In the genomic region with DNA sequence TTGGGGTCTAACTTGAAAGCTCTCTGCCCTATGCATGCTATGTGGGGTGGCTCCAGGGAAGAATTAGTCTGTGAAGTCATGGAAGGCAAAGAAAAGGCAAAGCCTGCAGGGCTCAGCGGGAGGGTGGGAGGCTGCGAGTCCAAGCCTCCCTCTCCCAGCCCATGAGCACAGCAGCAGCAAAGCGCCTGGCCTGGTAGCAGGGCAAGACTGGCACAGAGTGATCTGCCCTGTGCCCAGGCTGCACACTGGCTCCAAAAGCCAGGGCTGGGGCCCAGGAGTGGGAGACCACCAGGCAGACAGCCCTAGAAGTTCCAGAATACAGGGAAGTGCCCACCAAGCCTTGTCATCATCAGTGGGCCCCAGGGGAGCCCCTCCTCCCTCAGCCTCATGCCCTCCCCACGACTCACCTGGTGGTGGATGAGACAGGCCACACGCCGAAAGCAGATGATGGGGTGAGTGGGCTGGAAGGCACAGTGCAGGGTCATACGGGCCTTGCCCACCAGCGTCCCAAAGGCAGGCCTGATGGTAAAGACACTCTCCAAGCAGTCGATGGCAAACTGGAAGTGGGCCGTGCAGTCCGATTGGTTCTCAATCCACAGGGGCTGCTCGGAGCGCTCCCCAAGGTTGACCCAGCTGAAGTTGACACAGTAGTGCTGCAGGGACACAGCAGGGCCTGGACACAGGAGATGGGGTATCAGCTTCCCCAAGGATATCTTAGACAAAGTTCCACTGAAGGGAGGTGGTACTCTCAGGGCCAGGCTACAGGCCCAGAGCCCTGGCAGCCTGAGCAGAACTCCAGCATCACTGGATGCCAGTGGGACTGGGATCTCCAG, we compare ENCODE assay signal across 1 cellular context.
TF ChIP-seq lines count a peak whose summit lies in the region.

No MANE protein-coding gene starts in this region.

TF ChIP-seq in HepG2, 621 proteins besides CTCF, POLR2A, EP300 and RAD21:
- TF ChIP-seq RCOR2 (CRISPR knock-in tag; IDR thresholded peaks at IDR 0.05) (no peak), MXD4 (CRISPR knock-in tag; IDR thresholded peaks at IDR 0.05) (no peak), ATF1 (CRISPR knock-in tag; IDR thresholded peaks at IDR 0.05) (no peak), ZNF589 (CRISPR knock-in tag; conservative IDR thresholded peaks at IDR 0.05) (no peak), MAZ (IDR thresholded peaks at IDR 0.05; ENCODE audit: borderline replicate concordance, low read depth, low read length) (no peak), MAZ (CRISPR knock-in tag; IDR thresholded peaks at IDR 0.05; ENCODE audit: low read depth) (0 out of 2 replicates have a peak, but pooled peaks have one; percentile 48), ZNF788 (CRISPR knock-in tag; IDR thresholded peaks at IDR 0.05; ENCODE audit: borderline replicate concordance) (0 out of 2 replicates have a peak, but pooled peaks have one; percentile 51), ZNF768 (CRISPR knock-in tag; IDR thresholded peaks at IDR 0.05) (0 out of 2 replicates have a peak, but pooled peaks have one; percentile 7), MTF1 (CRISPR knock-in tag; IDR thresholded peaks at IDR 0.05) (no peak), ATF7 (IDR thresholded peaks at IDR 0.05) (no peak), ATF7 (CRISPR knock-in tag; IDR thresholded peaks at IDR 0.05) (0 out of 2 replicates have a peak, but pooled peaks have one; percentile 32), ZNF772 (CRISPR knock-in tag; IDR thresholded peaks at IDR 0.05) (0 out of 2 replicates have a peak, but pooled peaks have one; percentile 45), ZNF343 (CRISPR knock-in tag; IDR thresholded peaks at IDR 0.05) (0 out of 2 replicates have a peak, but pooled peaks have one; percentile 25), CBX5 (CRISPR knock-in tag; IDR thresholded peaks at IDR 0.05; ENCODE audit: borderline replicate concordance) (0 out of 2 replicates have a peak, but pooled peaks have one; percentile 20), MTA1 (CRISPR knock-in tag; IDR thresholded peaks at IDR 0.05; ENCODE audit: borderline replicate concordance) (peak; percentile 52; the same call in 1 of the 2 replicates), HMG20A (CRISPR knock-in tag; IDR thresholded peaks at IDR 0.05; ENCODE audit: borderline replicate concordance) (0 out of 2 replicates have a peak, but pooled peaks have one; percentile 17), TBX2 (CRISPR knock-in tag; IDR thresholded peaks at IDR 0.05; ENCODE audit: borderline replicate concordance) (0 out of 2 replicates have a peak, but pooled peaks have one; percentile 41), KLF13 (CRISPR knock-in tag; IDR thresholded peaks at IDR 0.05) (0 out of 2 replicates have a peak, but pooled peaks have one; percentile 41), SRSF9 (IDR thresholded peaks at IDR 0.05; ENCODE audit: borderline replicate concordance, insufficient read depth, low read depth, low read length, poor library complexity, severe bottlenecking) (no peak)
- TF ChIP-seq, protein P1, sequence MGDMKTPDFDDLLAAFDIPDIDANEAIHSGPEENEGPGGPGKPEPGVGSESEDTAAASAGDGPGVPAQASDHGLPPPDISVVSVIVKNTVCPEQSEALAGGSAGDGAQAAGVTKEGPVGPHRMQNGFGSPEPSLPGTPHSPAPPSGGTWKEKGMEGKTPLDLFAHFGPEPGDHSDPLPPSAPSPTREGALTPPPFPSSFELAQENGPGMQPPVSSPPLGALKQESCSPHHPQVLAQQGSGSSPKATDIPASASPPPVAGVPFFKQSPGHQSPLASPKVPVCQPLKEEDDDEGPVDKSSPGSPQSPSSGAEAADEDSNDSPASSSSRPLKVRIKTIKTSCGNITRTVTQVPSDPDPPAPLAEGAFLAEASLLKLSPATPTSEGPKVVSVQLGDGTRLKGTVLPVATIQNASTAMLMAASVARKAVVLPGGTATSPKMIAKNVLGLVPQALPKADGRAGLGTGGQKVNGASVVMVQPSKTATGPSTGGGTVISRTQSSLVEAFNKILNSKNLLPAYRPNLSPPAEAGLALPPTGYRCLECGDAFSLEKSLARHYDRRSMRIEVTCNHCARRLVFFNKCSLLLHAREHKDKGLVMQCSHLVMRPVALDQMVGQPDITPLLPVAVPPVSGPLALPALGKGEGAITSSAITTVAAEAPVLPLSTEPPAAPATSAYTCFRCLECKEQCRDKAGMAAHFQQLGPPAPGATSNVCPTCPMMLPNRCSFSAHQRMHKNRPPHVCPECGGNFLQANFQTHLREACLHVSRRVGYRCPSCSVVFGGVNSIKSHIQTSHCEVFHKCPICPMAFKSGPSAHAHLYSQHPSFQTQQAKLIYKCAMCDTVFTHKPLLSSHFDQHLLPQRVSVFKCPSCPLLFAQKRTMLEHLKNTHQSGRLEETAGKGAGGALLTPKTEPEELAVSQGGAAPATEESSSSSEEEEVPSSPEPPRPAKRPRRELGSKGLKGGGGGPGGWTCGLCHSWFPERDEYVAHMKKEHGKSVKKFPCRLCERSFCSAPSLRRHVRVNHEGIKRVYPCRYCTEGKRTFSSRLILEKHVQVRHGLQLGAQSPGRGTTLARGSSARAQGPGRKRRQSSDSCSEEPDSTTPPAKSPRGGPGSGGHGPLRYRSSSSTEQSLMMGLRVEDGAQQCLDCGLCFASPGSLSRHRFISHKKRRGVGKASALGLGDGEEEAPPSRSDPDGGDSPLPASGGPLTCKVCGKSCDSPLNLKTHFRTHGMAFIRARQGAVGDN (CRISPR knock-in tag; IDR thresholded peaks at IDR 0.05), result peak; percentile 22
- TF ChIP-seq, protein P2, sequence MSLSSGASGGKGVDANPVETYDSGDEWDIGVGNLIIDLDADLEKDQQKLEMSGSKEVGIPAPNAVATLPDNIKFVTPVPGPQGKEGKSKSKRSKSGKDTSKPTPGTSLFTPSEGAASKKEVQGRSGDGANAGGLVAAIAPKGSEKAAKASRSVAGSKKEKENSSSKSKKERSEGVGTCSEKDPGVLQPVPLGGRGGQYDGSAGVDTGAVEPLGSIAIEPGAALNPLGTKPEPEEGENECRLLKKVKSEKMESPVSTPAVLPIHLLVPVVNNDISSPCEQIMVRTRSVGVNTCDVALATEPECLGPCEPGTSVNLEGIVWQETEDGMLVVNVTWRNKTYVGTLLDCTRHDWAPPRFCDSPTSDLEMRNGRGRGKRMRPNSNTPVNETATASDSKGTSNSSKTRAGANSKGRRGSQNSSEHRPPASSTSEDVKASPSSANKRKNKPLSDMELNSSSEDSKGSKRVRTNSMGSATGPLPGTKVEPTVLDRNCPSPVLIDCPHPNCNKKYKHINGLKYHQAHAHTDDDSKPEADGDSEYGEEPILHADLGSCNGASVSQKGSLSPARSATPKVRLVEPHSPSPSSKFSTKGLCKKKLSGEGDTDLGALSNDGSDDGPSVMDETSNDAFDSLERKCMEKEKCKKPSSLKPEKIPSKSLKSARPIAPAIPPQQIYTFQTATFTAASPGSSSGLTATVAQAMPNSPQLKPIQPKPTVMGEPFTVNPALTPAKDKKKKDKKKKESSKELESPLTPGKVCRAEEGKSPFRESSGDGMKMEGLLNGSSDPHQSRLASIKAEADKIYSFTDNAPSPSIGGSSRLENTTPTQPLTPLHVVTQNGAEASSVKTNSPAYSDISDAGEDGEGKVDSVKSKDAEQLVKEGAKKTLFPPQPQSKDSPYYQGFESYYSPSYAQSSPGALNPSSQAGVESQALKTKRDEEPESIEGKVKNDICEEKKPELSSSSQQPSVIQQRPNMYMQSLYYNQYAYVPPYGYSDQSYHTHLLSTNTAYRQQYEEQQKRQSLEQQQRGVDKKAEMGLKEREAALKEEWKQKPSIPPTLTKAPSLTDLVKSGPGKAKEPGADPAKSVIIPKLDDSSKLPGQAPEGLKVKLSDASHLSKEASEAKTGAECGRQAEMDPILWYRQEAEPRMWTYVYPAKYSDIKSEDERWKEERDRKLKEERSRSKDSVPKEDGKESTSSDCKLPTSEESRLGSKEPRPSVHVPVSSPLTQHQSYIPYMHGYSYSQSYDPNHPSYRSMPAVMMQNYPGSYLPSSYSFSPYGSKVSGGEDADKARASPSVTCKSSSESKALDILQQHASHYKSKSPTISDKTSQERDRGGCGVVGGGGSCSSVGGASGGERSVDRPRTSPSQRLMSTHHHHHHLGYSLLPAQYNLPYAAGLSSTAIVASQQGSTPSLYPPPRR (CRISPR knock-in tag; IDR thresholded peaks at IDR 0.05; ENCODE audit: borderline replicate concordance), result 0 out of 2 replicates have a peak, but pooled peaks have one; percentile 12
- TF ChIP-seq, protein P3, sequence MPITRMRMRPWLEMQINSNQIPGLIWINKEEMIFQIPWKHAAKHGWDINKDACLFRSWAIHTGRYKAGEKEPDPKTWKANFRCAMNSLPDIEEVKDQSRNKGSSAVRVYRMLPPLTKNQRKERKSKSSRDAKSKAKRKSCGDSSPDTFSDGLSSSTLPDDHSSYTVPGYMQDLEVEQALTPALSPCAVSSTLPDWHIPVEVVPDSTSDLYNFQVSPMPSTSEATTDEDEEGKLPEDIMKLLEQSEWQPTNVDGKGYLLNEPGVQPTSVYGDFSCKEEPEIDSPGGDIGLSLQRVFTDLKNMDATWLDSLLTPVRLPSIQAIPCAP (CRISPR knock-in tag; IDR thresholded peaks at IDR 0.05; ENCODE audit: low read depth), result peak; percentile 23; the same call in 1 of the 2 replicates
